In the genomic region with DNA sequence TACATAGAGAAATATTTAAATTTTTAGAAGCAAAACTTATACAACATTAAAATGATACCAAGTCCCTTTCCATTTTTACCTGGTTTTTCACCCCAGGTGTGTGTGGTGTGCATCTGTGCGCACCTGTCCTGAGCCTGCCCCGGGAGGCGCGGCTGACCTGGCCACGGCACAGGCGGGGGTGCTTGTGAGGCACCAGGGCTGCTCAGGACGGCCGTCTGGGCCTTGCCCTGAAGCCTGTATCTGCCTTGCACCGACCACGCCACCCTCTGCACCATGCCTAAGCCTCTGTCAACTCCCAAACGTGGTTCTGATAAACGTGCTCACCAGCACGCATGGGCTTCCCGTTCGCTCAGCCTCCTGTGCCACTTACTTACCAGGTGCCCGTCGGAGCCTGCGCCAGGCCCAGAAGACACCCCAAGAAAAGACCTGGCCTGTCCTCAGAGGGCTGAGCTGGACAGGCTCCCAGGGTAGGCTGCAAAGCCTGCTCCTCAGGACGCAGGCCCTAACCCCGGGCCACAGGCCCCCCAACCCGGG, we compare ENCODE assay signal across 1 cellular context.
TF ChIP-seq lines count a peak whose summit lies in the region.

No MANE protein-coding gene starts in this region.

TF ChIP-seq in HepG2, 621 proteins besides CTCF, POLR2A, EP300 and RAD21:
- TF ChIP-seq POLR2G (IDR thresholded peaks at IDR 0.05; ENCODE audit: low read depth, low read length) (0 out of 2 replicates have a peak, but pooled peaks have one; percentile 3), ZNF501 (CRISPR knock-in tag; IDR thresholded peaks at IDR 0.05) (no peak)
TF ChIP-seq in HepG2: peak in this region for 1.
